1 cellular context compared by ENCODE assay signal in genomic region chr7:2241580-2242540, GRCh38.
A peak's percentile ranks its signal among the peaks of the same experiment; 100 is the strongest.
TF ChIP-seq lines count a peak whose summit lies in the region.

MRM2 (minus strand) TSS chr7:2242205; CDS start chr7:2242169, 36 bp downstream.
NUDT1 (plus strand) TSS chr7:2242226; CDS start chr7:2244575, 2,349 bp downstream.

TF ChIP-seq in K562, 482 proteins besides CTCF, POLR2A, EP300 and RAD21 (continued from another document and continues in another):
- no peak for TF ChIP-seq ZNF639 (CRISPR knock-in tag; conservative IDR thresholded peaks at IDR 0.05 in 1 of 2, IDR thresholded peaks at IDR 0.05 in 1 of 2)
- peak; percentile 73 for TF ChIP-seq ZBTB9 (CRISPR knock-in tag; IDR thresholded peaks at IDR 0.05)
- TF ChIP-seq SLC30A9 (CRISPR knock-in tag; IDR thresholded peaks at IDR 0.05): no peak
- no peak for TF ChIP-seq MYBL2 (IDR thresholded peaks at IDR 0.05; ENCODE audit: low read depth)
- no peak for TF ChIP-seq MYBL2 (CRISPR knock-in tag; IDR thresholded peaks at IDR 0.05; ENCODE audit: borderline replicate concordance)
- no peak for TF ChIP-seq KLF6 (CRISPR knock-in tag; IDR thresholded peaks at IDR 0.05; ENCODE audit: borderline replicate concordance)
- TF ChIP-seq ZNF316 (IDR thresholded peaks at IDR 0.05): no peak
- TF ChIP-seq BRD9 (IDR thresholded peaks at IDR 0.05; ENCODE audit: low read depth, partially characterized antibody): no peak
- TF ChIP-seq RBBP5 (IDR thresholded peaks at IDR 0.05; ENCODE audit: borderline replicate concordance, insufficient read depth, low read length, poor library complexity, severe bottlenecking): peak; percentile 92
- no peak for TF ChIP-seq POLR3G (IDR thresholded peaks at IDR 0.05; ENCODE audit: extremely low read depth, insufficient read length, insufficient replicate concordance)
- TF ChIP-seq ZBED1 (IDR thresholded peaks at IDR 0.05): no peak
- TF ChIP-seq FOXA3 (CRISPR knock-in tag; conservative IDR thresholded peaks at IDR 0.05 in 1 of 2, IDR thresholded peaks at IDR 0.05 in 1 of 2): no peak; a peak in 1 of 4 replicates
- no peak for TF ChIP-seq CEBPZ (IDR thresholded peaks at IDR 0.05; ENCODE audit: borderline replicate concordance, low read depth, low read length)
- peak; percentile 26 for TF ChIP-seq SMAD1 (IDR thresholded peaks at IDR 0.05; ENCODE audit: low read depth, low read length, partially characterized antibody)
- TF ChIP-seq, protein P1, sequence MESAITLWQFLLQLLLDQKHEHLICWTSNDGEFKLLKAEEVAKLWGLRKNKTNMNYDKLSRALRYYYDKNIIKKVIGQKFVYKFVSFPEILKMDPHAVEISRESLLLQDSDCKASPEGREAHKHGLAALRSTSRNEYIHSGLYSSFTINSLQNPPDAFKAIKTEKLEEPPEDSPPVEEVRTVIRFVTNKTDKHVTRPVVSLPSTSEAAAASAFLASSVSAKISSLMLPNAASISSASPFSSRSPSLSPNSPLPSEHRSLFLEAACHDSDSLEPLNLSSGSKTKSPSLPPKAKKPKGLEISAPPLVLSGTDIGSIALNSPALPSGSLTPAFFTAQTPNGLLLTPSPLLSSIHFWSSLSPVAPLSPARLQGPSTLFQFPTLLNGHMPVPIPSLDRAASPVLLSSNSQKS (CRISPR knock-in tag; IDR thresholded peaks at IDR 0.05): no peak
- TF ChIP-seq, protein P2, sequence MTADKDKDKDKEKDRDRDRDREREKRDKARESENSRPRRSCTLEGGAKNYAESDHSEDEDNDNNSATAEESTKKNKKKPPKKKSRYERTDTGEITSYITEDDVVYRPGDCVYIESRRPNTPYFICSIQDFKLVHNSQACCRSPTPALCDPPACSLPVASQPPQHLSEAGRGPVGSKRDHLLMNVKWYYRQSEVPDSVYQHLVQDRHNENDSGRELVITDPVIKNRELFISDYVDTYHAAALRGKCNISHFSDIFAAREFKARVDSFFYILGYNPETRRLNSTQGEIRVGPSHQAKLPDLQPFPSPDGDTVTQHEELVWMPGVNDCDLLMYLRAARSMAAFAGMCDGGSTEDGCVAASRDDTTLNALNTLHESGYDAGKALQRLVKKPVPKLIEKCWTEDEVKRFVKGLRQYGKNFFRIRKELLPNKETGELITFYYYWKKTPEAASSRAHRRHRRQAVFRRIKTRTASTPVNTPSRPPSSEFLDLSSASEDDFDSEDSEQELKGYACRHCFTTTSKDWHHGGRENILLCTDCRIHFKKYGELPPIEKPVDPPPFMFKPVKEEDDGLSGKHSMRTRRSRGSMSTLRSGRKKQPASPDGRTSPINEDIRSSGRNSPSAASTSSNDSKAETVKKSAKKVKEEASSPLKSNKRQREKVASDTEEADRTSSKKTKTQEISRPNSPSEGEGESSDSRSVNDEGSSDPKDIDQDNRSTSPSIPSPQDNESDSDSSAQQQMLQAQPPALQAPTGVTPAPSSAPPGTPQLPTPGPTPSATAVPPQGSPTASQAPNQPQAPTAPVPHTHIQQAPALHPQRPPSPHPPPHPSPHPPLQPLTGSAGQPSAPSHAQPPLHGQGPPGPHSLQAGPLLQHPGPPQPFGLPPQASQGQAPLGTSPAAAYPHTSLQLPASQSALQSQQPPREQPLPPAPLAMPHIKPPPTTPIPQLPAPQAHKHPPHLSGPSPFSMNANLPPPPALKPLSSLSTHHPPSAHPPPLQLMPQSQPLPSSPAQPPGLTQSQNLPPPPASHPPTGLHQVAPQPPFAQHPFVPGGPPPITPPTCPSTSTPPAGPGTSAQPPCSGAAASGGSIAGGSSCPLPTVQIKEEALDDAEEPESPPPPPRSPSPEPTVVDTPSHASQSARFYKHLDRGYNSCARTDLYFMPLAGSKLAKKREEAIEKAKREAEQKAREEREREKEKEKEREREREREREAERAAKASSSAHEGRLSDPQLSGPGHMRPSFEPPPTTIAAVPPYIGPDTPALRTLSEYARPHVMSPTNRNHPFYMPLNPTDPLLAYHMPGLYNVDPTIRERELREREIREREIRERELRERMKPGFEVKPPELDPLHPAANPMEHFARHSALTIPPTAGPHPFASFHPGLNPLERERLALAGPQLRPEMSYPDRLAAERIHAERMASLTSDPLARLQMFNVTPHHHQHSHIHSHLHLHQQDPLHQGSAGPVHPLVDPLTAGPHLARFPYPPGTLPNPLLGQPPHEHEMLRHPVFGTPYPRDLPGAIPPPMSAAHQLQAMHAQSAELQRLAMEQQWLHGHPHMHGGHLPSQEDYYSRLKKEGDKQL (CRISPR knock-in tag; IDR thresholded peaks at IDR 0.05; ENCODE audit: borderline replicate concordance): no peak
- no peak for TF ChIP-seq PTBP1 (IDR thresholded peaks at IDR 0.05; ENCODE audit: low read depth, low read length)
- no peak for TF ChIP-seq FOXJ3 (CRISPR knock-in tag; IDR thresholded peaks at IDR 0.05)
- no peak for TF ChIP-seq ZBTB34 (CRISPR knock-in tag; IDR thresholded peaks at IDR 0.05)
- no peak for TF ChIP-seq RFX1 (IDR thresholded peaks at IDR 0.05)
- TF ChIP-seq ZNF347 (CRISPR knock-in tag; IDR thresholded peaks at IDR 0.05; ENCODE audit: low read depth): no peak
- no peak for TF ChIP-seq SMAD3 (CRISPR knock-in tag; conservative IDR thresholded peaks at IDR 0.05)
- TF ChIP-seq RFX7 (CRISPR knock-in tag; IDR thresholded peaks at IDR 0.05): no peak
- no peak for TF ChIP-seq RBM15 (IDR thresholded peaks at IDR 0.05; ENCODE audit: insufficient read depth, low read length)
- no peak for TF ChIP-seq ZNF592 (IDR thresholded peaks at IDR 0.05)
- TF ChIP-seq, protein P3, sequence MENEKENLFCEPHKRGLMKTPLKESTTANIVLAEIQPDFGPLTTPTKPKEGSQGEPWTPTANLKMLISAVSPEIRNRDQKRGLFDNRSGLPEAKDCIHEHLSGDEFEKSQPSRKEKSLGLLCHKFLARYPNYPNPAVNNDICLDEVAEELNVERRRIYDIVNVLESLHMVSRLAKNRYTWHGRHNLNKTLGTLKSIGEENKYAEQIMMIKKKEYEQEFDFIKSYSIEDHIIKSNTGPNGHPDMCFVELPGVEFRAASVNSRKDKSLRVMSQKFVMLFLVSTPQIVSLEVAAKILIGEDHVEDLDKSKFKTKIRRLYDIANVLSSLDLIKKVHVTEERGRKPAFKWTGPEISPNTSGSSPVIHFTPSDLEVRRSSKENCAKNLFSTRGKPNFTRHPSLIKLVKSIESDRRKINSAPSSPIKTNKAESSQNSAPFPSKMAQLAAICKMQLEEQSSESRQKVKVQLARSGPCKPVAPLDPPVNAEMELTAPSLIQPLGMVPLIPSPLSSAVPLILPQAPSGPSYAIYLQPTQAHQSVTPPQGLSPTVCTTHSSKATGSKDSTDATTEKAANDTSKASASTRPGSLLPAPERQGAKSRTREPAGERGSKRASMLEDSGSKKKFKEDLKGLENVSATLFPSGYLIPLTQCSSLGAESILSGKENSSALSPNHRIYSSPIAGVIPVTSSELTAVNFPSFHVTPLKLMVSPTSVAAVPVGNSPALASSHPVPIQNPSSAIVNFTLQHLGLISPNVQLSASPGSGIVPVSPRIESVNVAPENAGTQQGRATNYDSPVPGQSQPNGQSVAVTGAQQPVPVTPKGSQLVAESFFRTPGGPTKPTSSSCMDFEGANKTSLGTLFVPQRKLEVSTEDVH (IDR thresholded peaks at IDR 0.05; ENCODE audit: low read depth, partially characterized antibody): peak; percentile 97
- TF ChIP-seq, protein P4, sequence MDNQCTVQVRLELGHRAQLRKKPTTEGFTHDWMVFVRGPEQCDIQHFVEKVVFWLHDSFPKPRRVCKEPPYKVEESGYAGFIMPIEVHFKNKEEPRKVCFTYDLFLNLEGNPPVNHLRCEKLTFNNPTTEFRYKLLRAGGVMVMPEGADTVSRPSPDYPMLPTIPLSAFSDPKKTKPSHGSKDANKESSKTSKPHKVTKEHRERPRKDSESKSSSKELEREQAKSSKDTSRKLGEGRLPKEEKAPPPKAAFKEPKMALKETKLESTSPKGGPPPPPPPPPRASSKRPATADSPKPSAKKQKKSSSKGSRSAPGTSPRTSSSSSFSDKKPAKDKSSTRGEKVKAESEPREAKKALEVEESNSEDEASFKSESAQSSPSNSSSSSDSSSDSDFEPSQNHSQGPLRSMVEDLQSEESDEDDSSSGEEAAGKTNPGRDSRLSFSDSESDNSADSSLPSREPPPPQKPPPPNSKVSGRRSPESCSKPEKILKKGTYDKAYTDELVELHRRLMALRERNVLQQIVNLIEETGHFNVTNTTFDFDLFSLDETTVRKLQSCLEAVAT (IDR thresholded peaks at IDR 0.05): no peak
- no peak; the same call in 1 of the 2 replicates for TF ChIP-seq THAP7 (CRISPR knock-in tag; IDR thresholded peaks at IDR 0.05)
- TF ChIP-seq ARID2 (IDR thresholded peaks at IDR 0.05): no peak
- TF ChIP-seq MTA1 (IDR thresholded peaks at IDR 0.05; ENCODE audit: borderline replicate concordance): no peak
- TF ChIP-seq ZNF551 (CRISPR knock-in tag; IDR thresholded peaks at IDR 0.05): no peak
- no peak for TF ChIP-seq BRF1 (IDR thresholded peaks at IDR 0.05; ENCODE audit: borderline replicate concordance, extremely low read depth, insufficient read length)
